In genomic region chr2:161273038-161273760, GRCh38 we compare ENCODE assay signal across 1 cellular context.
TF ChIP-seq lines count a peak whose summit lies in the region.

No MANE protein-coding gene starts in this region.

TF ChIP-seq in endothelial cell of umbilical vein, 7 proteins besides CTCF, POLR2A, EP300 and RAD21:
- TF ChIP-seq FOS (IDR thresholded peaks at IDR 0.05; ENCODE audit: borderline replicate concordance, insufficient read depth, low read length) = no peak
- no peak for TF ChIP-seq MYC (IDR thresholded peaks at IDR 0.05; ENCODE audit: low read depth, low read length)
- no peak for TF ChIP-seq GATA2 (IDR thresholded peaks at IDR 0.05; ENCODE audit: insufficient read depth, insufficient read length, low read depth, low read length)
- TF ChIP-seq MAX (IDR thresholded peaks at IDR 0.05; ENCODE audit: insufficient read depth, insufficient read length) = no peak
- TF ChIP-seq EZH2 (IDR thresholded peaks at IDR 0.05; ENCODE audit: borderline replicate concordance, low read depth, low read length, severe bottlenecking) = no peak
